1 cellular context compared by ENCODE assay signal in the genomic region with DNA sequence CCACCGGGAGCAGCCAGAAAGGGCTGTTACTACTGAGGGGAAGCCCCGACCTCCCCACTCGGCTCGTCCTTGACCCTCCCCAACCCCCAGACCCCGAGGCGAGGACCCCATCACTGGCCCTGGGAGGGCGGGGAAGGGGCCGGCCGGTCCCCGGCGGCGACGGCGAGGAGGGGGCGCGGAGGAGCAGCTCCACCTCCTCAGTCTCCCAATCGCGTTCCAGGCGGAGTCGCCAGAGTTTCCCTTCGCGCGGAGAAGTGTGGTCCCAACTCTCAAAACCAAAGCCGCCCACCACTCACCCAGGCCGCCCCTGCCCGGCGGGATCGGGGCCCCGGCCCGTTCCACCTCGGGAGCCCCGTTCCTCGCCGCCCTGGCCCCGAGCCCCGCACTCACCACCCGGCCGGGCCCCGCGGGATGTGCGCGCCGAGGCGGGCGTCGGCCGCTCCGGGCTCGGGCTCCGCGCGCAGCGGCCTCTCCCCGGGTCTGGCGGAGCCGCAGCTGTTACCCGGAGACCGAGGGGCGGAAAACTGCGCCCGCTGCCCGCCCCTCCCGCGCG.
TF ChIP-seq lines count a peak whose summit lies in the region.

No MANE protein-coding gene starts in this region.

TF ChIP-seq in HepG2, 621 proteins besides CTCF, POLR2A, EP300 and RAD21 (continued from another document):
- TF ChIP-seq MZF1 (CRISPR knock-in tag; IDR thresholded peaks at IDR 0.05; ENCODE audit: borderline replicate concordance) = no peak
- no peak for TF ChIP-seq GLI4 (CRISPR knock-in tag; IDR thresholded peaks at IDR 0.05; ENCODE audit: borderline replicate concordance)
- TF ChIP-seq, protein P1, sequence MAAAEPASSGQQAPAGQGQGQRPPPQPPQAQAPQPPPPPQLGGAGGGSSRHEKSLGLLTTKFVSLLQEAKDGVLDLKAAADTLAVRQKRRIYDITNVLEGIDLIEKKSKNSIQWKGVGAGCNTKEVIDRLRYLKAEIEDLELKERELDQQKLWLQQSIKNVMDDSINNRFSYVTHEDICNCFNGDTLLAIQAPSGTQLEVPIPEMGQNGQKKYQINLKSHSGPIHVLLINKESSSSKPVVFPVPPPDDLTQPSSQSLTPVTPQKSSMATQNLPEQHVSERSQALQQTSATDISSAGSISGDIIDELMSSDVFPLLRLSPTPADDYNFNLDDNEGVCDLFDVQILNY (CRISPR knock-in tag; conservative IDR thresholded peaks at IDR 0.05) = no peak
- TF ChIP-seq EEA1 (CRISPR knock-in tag; IDR thresholded peaks at IDR 0.05; ENCODE audit: borderline replicate concordance) = 0 out of 2 replicates have a peak, but pooled peaks have one; percentile 14
- TF ChIP-seq RXRA (CRISPR knock-in tag; IDR thresholded peaks at IDR 0.05) = peak; percentile 38; the same call in 1 of the 2 replicates
- TF ChIP-seq, protein P2, sequence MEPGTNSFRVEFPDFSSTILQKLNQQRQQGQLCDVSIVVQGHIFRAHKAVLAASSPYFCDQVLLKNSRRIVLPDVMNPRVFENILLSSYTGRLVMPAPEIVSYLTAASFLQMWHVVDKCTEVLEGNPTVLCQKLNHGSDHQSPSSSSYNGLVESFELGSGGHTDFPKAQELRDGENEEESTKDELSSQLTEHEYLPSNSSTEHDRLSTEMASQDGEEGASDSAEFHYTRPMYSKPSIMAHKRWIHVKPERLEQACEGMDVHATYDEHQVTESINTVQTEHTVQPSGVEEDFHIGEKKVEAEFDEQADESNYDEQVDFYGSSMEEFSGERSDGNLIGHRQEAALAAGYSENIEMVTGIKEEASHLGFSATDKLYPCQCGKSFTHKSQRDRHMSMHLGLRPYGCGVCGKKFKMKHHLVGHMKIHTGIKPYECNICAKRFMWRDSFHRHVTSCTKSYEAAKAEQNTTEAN (CRISPR knock-in tag; conservative IDR thresholded peaks at IDR 0.05) = no peak
- peak; percentile 4; the same call in 1 of the 2 replicates for TF ChIP-seq PITX1 (CRISPR knock-in tag; IDR thresholded peaks at IDR 0.05)
- TF ChIP-seq NR2F1 (CRISPR knock-in tag; IDR thresholded peaks at IDR 0.05) = peak in 1 of 2 experiments; percentile 12; a peak in 1 of 4 replicates
- peak; percentile 64 for TF ChIP-seq HDAC1 (CRISPR knock-in tag; IDR thresholded peaks at IDR 0.05)
- TF ChIP-seq, protein P3, sequence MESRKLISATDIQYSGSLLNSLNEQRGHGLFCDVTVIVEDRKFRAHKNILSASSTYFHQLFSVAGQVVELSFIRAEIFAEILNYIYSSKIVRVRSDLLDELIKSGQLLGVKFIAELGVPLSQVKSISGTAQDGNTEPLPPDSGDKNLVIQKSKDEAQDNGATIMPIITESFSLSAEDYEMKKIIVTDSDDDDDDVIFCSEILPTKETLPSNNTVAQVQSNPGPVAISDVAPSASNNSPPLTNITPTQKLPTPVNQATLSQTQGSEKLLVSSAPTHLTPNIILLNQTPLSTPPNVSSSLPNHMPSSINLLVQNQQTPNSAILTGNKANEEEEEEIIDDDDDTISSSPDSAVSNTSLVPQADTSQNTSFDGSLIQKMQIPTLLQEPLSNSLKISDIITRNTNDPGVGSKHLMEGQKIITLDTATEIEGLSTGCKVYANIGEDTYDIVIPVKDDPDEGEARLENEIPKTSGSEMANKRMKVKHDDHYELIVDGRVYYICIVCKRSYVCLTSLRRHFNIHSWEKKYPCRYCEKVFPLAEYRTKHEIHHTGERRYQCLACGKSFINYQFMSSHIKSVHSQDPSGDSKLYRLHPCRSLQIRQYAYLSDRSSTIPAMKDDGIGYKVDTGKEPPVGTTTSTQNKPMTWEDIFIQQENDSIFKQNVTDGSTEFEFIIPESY (CRISPR knock-in tag; IDR thresholded peaks at IDR 0.05) = no peak
- TF ChIP-seq FOXA1 (IDR thresholded peaks at IDR 0.05) = no peak
- TF ChIP-seq FOXA1 (CRISPR knock-in tag; IDR thresholded peaks at IDR 0.05) = no peak
- no peak for TF ChIP-seq ZNF552 (CRISPR knock-in tag; IDR thresholded peaks at IDR 0.05; ENCODE audit: borderline replicate concordance)
- 0 out of 2 replicates have a peak, but pooled peaks have one; percentile 31 for TF ChIP-seq MED13 (CRISPR knock-in tag; IDR thresholded peaks at IDR 0.05)
- TF ChIP-seq, protein P4, sequence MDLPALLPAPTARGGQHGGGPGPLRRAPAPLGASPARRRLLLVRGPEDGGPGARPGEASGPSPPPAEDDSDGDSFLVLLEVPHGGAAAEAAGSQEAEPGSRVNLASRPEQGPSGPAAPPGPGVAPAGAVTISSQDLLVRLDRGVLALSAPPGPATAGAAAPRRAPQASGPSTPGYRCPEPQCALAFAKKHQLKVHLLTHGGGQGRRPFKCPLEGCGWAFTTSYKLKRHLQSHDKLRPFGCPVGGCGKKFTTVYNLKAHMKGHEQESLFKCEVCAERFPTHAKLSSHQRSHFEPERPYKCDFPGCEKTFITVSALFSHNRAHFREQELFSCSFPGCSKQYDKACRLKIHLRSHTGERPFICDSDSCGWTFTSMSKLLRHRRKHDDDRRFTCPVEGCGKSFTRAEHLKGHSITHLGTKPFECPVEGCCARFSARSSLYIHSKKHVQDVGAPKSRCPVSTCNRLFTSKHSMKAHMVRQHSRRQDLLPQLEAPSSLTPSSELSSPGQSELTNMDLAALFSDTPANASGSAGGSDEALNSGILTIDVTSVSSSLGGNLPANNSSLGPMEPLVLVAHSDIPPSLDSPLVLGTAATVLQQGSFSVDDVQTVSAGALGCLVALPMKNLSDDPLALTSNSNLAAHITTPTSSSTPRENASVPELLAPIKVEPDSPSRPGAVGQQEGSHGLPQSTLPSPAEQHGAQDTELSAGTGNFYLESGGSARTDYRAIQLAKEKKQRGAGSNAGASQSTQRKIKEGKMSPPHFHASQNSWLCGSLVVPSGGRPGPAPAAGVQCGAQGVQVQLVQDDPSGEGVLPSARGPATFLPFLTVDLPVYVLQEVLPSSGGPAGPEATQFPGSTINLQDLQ (CRISPR knock-in tag; IDR thresholded peaks at IDR 0.05) = no peak
- 0 out of 2 replicates have a peak, but pooled peaks have one; percentile 5 for TF ChIP-seq ZFP36L1 (CRISPR knock-in tag; IDR thresholded peaks at IDR 0.05)
- no peak for TF ChIP-seq KDM5B (CRISPR knock-in tag; IDR thresholded peaks at IDR 0.05; ENCODE audit: borderline replicate concordance)
- TF ChIP-seq ZSCAN31 (CRISPR knock-in tag; IDR thresholded peaks at IDR 0.05; ENCODE audit: low read depth) = peak; percentile 10; the same call in 1 of the 2 replicates
- TF ChIP-seq HNRNPK (IDR thresholded peaks at IDR 0.05; ENCODE audit: low read depth, low read length, poor library complexity, severe bottlenecking) = peak; percentile 36
- TF ChIP-seq, protein P5, sequence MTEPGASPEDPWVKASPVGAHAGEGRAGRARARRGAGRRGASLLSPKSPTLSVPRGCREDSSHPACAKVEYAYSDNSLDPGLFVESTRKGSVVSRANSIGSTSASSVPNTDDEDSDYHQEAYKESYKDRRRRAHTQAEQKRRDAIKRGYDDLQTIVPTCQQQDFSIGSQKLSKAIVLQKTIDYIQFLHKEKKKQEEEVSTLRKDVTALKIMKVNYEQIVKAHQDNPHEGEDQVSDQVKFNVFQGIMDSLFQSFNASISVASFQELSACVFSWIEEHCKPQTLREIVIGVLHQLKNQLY (CRISPR knock-in tag; IDR thresholded peaks at IDR 0.05) = no peak
- TF ChIP-seq SIN3A (IDR thresholded peaks at IDR 0.05; ENCODE audit: borderline replicate concordance, low read depth, low read length) = 0 out of 2 replicates have a peak, but pooled peaks have one; percentile 22
- peak; percentile 94; the same call in 1 of the 2 replicates for TF ChIP-seq RBFOX2 (IDR thresholded peaks at IDR 0.05; ENCODE audit: low read depth, low read length)
- TF ChIP-seq ZSCAN9 (CRISPR knock-in tag; IDR thresholded peaks at IDR 0.05; ENCODE audit: borderline replicate concordance) = no peak
- no peak for TF ChIP-seq ZNF143 (CRISPR knock-in tag; IDR thresholded peaks at IDR 0.05)
- TF ChIP-seq, protein P6, sequence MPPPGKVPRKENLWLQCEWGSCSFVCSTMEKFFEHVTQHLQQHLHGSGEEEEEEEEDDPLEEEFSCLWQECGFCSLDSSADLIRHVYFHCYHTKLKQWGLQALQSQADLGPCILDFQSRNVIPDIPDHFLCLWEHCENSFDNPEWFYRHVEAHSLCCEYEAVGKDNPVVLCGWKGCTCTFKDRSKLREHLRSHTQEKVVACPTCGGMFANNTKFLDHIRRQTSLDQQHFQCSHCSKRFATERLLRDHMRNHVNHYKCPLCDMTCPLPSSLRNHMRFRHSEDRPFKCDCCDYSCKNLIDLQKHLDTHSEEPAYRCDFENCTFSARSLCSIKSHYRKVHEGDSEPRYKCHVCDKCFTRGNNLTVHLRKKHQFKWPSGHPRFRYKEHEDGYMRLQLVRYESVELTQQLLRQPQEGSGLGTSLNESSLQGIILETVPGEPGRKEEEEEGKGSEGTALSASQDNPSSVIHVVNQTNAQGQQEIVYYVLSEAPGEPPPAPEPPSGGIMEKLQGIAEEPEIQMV (CRISPR knock-in tag; IDR thresholded peaks at IDR 0.05; ENCODE audit: low read depth) = 0 out of 2 replicates have a peak, but pooled peaks have one; percentile 11
- no peak for TF ChIP-seq NKX3-1 (CRISPR knock-in tag; IDR thresholded peaks at IDR 0.05)
- no peak for TF ChIP-seq ZNF124 (CRISPR knock-in tag; IDR thresholded peaks at IDR 0.05)
- no peak for TF ChIP-seq ZNF335 (CRISPR knock-in tag; IDR thresholded peaks at IDR 0.05)
